1 cellular context compared by ENCODE assay signal in the genomic region with DNA sequence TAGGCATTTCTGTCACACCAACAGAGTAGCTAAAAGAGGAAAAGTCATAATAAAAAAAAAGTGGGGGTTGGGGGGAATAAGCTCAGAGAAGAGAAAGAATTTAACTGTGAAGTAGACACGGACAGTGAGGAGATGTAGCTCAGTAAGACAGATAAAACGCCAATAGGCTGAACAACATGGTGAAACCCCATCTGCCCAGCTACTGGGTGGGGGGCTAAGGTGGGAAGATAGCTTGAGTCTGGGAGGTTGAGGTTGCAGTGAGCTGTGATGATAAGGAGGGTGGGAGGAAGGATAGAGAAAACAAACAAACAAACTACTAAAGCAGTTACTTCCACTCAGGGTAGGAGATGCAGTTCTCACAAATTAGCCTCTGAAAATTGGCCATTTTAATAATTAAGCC.
TF ChIP-seq lines count a peak whose summit lies in the region.

No MANE protein-coding gene starts in this region.

TF ChIP-seq in GM23338, 12 proteins besides CTCF, POLR2A, EP300 and RAD21 (continued from another document):
- TF ChIP-seq ZNF114 (CRISPR knock-in tag; IDR thresholded peaks at IDR 0.05) (no peak), EZH2phosphoT487 (IDR thresholded peaks at IDR 0.05; ENCODE audit: unreplicated experiment) (no peak)
TF ChIP-seq in GM23338: peak in this region for 0.
